In genomic region chr15:25481208-25481862, GRCh38 we compare ENCODE assay signal across 10 cellular contexts. TPM values are rescaled to one million over a fixed set of nuclear protein-coding genes. Genes with fewer than 3 reads are reported as not detected.
DNase-seq lines count a peak whose midpoint lies in the region; ATAC-seq and TF ChIP-seq lines count a peak whose summit lies in the region.
"Had no signal": no experiment of that assay in that cellular context is flagged by ENCODE, and none has a peak within 500 bp of the region (broad histone marks: within the 10 kb centered on the region; RNA-seq: fewer than 3 reads in every experiment).

No MANE protein-coding gene starts in this region.

- peak; percentile 96 for ATAC-seq in GM23338
- ATAC-seq in stimulated activated memory B cell treated with anti-CD40 and anti-IgM and Interleukin-4, amounts not matched to agents 10 μg/mL and 1 μg/mL and 100 μg/mL, for 72 hours: no peak

- H3K36me3 Mint-ChIP-seq in GM23338 (ENCODE audit: low read depth): no peaks in the 10 kb centered on the region
- H3K36me3 Mint-ChIP-seq in stimulated activated memory B cell treated with anti-CD40 and anti-IgM and Interleukin-4, amounts not matched to agents 10 μg/mL and 1 μg/mL and 100 μg/mL, for 72 hours: peaks cover 5% of the 10 kb centered on the region

- no peaks in the 10 kb centered on the region for H3K36me3 ChIP-seq in GM23338 (ENCODE audit: insufficient read depth)
- H3K36me3 ChIP-seq in endocrine pancreas (ENCODE audit: control insufficient read depth, insufficient read depth, low read length): no peaks in the 10 kb centered on the region
- H3K36me3 ChIP-seq in spleen: no peaks in the 10 kb centered on the region

- no peaks in the 10 kb centered on the region for H4K20me1 ChIP-seq in GM23338 (replicated peaks; ENCODE audit: insufficient read depth)

- H3K27me3 ChIP-seq in GM23338 (ENCODE audit: insufficient read depth) (no peaks in the 10 kb centered on the region), endocrine pancreas (ENCODE audit: control insufficient read depth, insufficient read depth, low read length) (no peaks in the 10 kb centered on the region), spleen (replicated peaks in 1 of 7) (no peaks in the 10 kb centered on the region)

- DNase-seq in GM23338 (ENCODE audit: low spot score): peak; percentile 74
- DNase-seq in NCI-H2171 treated with DMSO at 0.1 percent for 48 hours (lab: John Stamatoyannopoulos, UW): peak; percentile 68
- peak in 33 of 56 donors; percentile 5 to 78 (median 37) for DNase-seq in nucleus accumbens (lab: John Stamatoyannopoulos, UW)
- no peak for DNase-seq in spleen
- no peak for DNase-seq in NCI-H1694 (lab: John Stamatoyannopoulos, UW)
- no peak for DNase-seq in NK-92 (lab: John Stamatoyannopoulos, UW; ENCODE audit: unreplicated experiment)
- DNase-seq: activated CD4-positive, alpha-beta T cell treated with anti-CD3 and anti-CD28 coated beads, Interleukin-2, amount 50 U/mL, for 1 hour had no signal

- peak overlapping the region; percentile 33 for H3K9ac ChIP-seq in endocrine pancreas (ENCODE audit: control insufficient read depth, insufficient read depth, low read length)

- peaks cover 35% of the 10 kb centered on the region for H3K4me1 Mint-ChIP-seq in GM23338
- H3K4me1 Mint-ChIP-seq in stimulated activated memory B cell treated with anti-CD40 and anti-IgM and Interleukin-4, amounts not matched to agents 10 μg/mL and 1 μg/mL and 100 μg/mL, for 72 hours: no peaks in the 10 kb centered on the region

- peak overlapping the region; percentile 92 for H2AFZ ChIP-seq in GM23338

- peak overlapping the region; percentile 86 for H3K27ac Mint-ChIP-seq in GM23338
- H3K27ac Mint-ChIP-seq in stimulated activated memory B cell treated with anti-CD40 and anti-IgM and Interleukin-4, amounts not matched to agents 10 μg/mL and 1 μg/mL and 100 μg/mL, for 72 hours: no peak overlapping the region
- H3K27ac Mint-ChIP-seq: dendritic cell treated with granulocyte-macrophage colony-stimulating factor and Interleukin-4, amounts not matched to agents 40 ng/mL and 50 ng/mL, for 4 days had no signal

- no peaks in the 10 kb centered on the region for H3K79me2 ChIP-seq in GM23338 (replicated peaks; ENCODE audit: insufficient read depth)

- no peaks in the 10 kb centered on the region for H3K9me3 Mint-ChIP-seq in GM23338
- peaks cover 3% of the 10 kb centered on the region for H3K9me3 Mint-ChIP-seq in stimulated activated memory B cell treated with anti-CD40 and anti-IgM and Interleukin-4, amounts not matched to agents 10 μg/mL and 1 μg/mL and 100 μg/mL, for 72 hours

- peak overlapping the region; percentile 70 for H3K4me2 ChIP-seq in GM23338

- H3K9me3 ChIP-seq in endocrine pancreas (ENCODE audit: control insufficient read depth, low read length) (no peaks in the 10 kb centered on the region), spleen (peaks cover 0 to 6% (median 0%) of the 10 kb centered on the region in 8 donors)

- WGBS in spleen, 5 donors: 20 to 30% (median 27%) methylated on average over 14 of the region's 14 CpGs

- H3F3A ChIP-seq in GM23338 (replicated peaks; ENCODE audit: low read depth): no peaks in the 10 kb centered on the region; the same call in 1 of the 2 replicates

- H3K27me3 Mint-ChIP-seq in GM23338 (ENCODE audit: insufficient read depth, low read depth, poor library complexity): peaks cover 8% of the 10 kb centered on the region
- peaks cover 7% of the 10 kb centered on the region for H3K27me3 Mint-ChIP-seq in stimulated activated memory B cell treated with anti-CD40 and anti-IgM and Interleukin-4, amounts not matched to agents 10 μg/mL and 1 μg/mL and 100 μg/mL, for 72 hours
- H3K27me3 Mint-ChIP-seq: dendritic cell treated with granulocyte-macrophage colony-stimulating factor and Interleukin-4, amounts not matched to agents 40 ng/mL and 50 ng/mL, for 4 days had no signal

- peak overlapping the region; percentile 17; the same call in 1 of the 2 replicates for H3K4me3 ChIP-seq in GM23338
- peak overlapping the region; percentile 57 for H3K4me3 ChIP-seq in endocrine pancreas (ENCODE audit: control insufficient read depth, insufficient read depth, low read length)
- H3K4me3 ChIP-seq in spleen: peak overlapping the region in 1 of 8 donors; percentile 11

- H3K9me2 ChIP-seq in GM23338 (ENCODE audit: insufficient read depth): no peaks in the 10 kb centered on the region

- H3K4me3 Mint-ChIP-seq in GM23338: peak overlapping the region; percentile 34
- no peak overlapping the region for H3K4me3 Mint-ChIP-seq in stimulated activated memory B cell treated with anti-CD40 and anti-IgM and Interleukin-4, amounts not matched to agents 10 μg/mL and 1 μg/mL and 100 μg/mL, for 72 hours
- H3K4me3 Mint-ChIP-seq: dendritic cell treated with granulocyte-macrophage colony-stimulating factor and Interleukin-4, amounts not matched to agents 40 ng/mL and 50 ng/mL, for 4 days had no signal

- intact Hi-C loops in spleen (cut with DNase I; ENCODE audit: low total_unique reads): no loop called here

- TF ChIP-seq POLR2A in spleen (IDR thresholded peaks at IDR 0.05): no peak

- TF ChIP-seq CTCF in GM23338 (conservative IDR thresholded peaks at IDR 0.05; ENCODE audit: low read depth in 2 of 2): no peak
- no peak for TF ChIP-seq CTCF in spleen (IDR thresholded peaks at IDR 0.05 in 8 of 11, conservative IDR thresholded peaks at IDR 0.05 in 3 of 11)

- peak overlapping the region; percentile 89; the same call in 1 of the 2 replicates for H3K27ac ChIP-seq in GM23338 (ENCODE audit: low read depth)
- no peak overlapping the region for H3K27ac ChIP-seq in spleen

- H3K4me1 ChIP-seq in GM23338 (ENCODE audit: insufficient read depth): no peaks in the 10 kb centered on the region; the same call in 1 of the 2 replicates
- H3K4me1 ChIP-seq in endocrine pancreas (ENCODE audit: control insufficient read depth, insufficient read depth, low read length): peaks cover 6% of the 10 kb centered on the region
- peaks cover 0 to 7% (median 0%) of the 10 kb centered on the region in 6 donors for H3K4me1 ChIP-seq in spleen

TF ChIP-seq in GM23338, 12 proteins besides CTCF, POLR2A, EP300 and RAD21:
- TF ChIP-seq POLR2AphosphoS5 (IDR thresholded peaks at IDR 0.05; ENCODE audit: low read depth): no peak
- TF ChIP-seq EZH2phosphoT487 (IDR thresholded peaks at IDR 0.05; ENCODE audit: unreplicated experiment): no peak
TF ChIP-seq in GM23338: peak in this region for 0.

RNA-seq across cellular contexts. Expression of gene UBE3A, which starts 42.5 kb away (rescaled TPM):
- 85.1 and 96.1 TPM in 2 replicates for total RNA-seq in GM23338 (2014; rRNA removed; shearing (Covaris generic))
- 145 and 150 TPM in 2 replicates for polyA plus RNA-seq in GM23338 (2016; fragmentation: Nextera tagmentation; extraction: Ambion mirVana)
- total RNA-seq in spleen: 100 to 1,000 TPM in 5 of 7 donors, 10 to 100 TPM in 2; 89.3 to 111 (median 108) TPM
- polyA plus RNA-seq in spleen: 10 to 100 TPM; 12.2 to 15.3 (median 14.4) TPM

Comparison
In these comparisons a context has a peak if more than half of its experiments do, and no peak if none do; other contexts are left out.
1. DNase-seq: peak in GM23338 (single experiment), NCI-H2171 treated with DMSO at 0.1 percent for 48 hours (single experiment) and nucleus accumbens (33 of 56); none in spleen (single experiment), NCI-H1694 (single experiment) and NK-92 (single experiment).